ENCODE assay signal across 10 cellular contexts in genomic region chr15:66936115-66936863, GRCh38.
DNase-seq lines count a peak whose midpoint lies in the region; ATAC-seq, FAIRE-seq and TF ChIP-seq lines count a peak whose summit lies in the region.
"Had no signal": no experiment of that assay in that cellular context is flagged by ENCODE, and none has a peak within 500 bp of the region (broad histone marks: within the 10 kb centered on the region; RNA-seq: fewer than 3 reads in every experiment).

No MANE protein-coding gene starts in this region.

- H3K4me3 ChIP-seq in BLaER1 treated with 17β-estradiol and CSF1 and Interleukin-3, amounts not matched to agents 10 nM and 100 nM: peak overlapping the region; percentile 7 to 54 (median 22); a peak in 16 of 20 replicates
- peak overlapping the region; percentile 37 for H3K4me3 ChIP-seq in SJSA1

- peak overlapping the region; percentile 5 to 58 (median 40); a peak in 14 of 22 replicates for H3K9ac ChIP-seq in BLaER1 treated with 17β-estradiol and CSF1 and Interleukin-3, amounts not matched to agents 10 nM and 100 nM

- no peak for FAIRE-seq in frontal cortex (lab: Jason Lieb, UNC)

- peaks cover 14% of the 10 kb centered on the region for H3K4me1 Mint-ChIP-seq in activated CD8-positive, alpha-beta T cell treated with anti-CD3 and anti-CD28 coated beads for 36 hours (ENCODE audit: low read depth)

- ATAC-seq in Right ventricle myocardium inferior (peak; percentile 83), sciatic nerve (peak; percentile 85), HG02840 (IDR thresholded peaks at IDR 0.05; ENCODE audit: low FRiP score, unreplicated experiment) (no peak)
- ATAC-seq in activated CD8-positive, alpha-beta T cell treated with anti-CD3 and anti-CD28 coated beads for 36 hours: no peak

- no peak overlapping the region for H3K4me3 Mint-ChIP-seq in activated CD8-positive, alpha-beta T cell treated with anti-CD3 and anti-CD28 coated beads for 36 hours

- H3K9me3 ChIP-seq in BLaER1 treated with 17β-estradiol and CSF1 and Interleukin-3, amounts not matched to agents 10 nM and 100 nM (replicated peaks in 1 of 11): peaks cover 25 to 42% (median 35%) of the 10 kb centered on the region in 11 experiments
- no peaks in the 10 kb centered on the region for H3K9me3 ChIP-seq in SJSA1 (replicated peaks)

- H3K36me3 Mint-ChIP-seq in activated CD8-positive, alpha-beta T cell treated with anti-CD3 and anti-CD28 coated beads for 36 hours (ENCODE audit: low read depth): no peaks in the 10 kb centered on the region

- POLR2A ChIA-PET in activated CD8-positive, alpha-beta T cell treated with anti-CD3 and anti-CD28 coated beads for 36 hours (lab: Charles Lee): no interaction called here

- H3K27me3 Mint-ChIP-seq in activated CD8-positive, alpha-beta T cell treated with anti-CD3 and anti-CD28 coated beads for 36 hours: peaks cover 2% of the 10 kb centered on the region

- H3K27me3 ChIP-seq in BLaER1 treated with 17β-estradiol and CSF1 and Interleukin-3, amounts not matched to agents 10 nM and 100 nM: no peaks in the 10 kb centered on the region
- H3K27me3 ChIP-seq in SJSA1 (replicated peaks): no peaks in the 10 kb centered on the region

- TF ChIP-seq CTCF in activated CD8-positive, alpha-beta T cell treated with anti-CD3 and anti-CD28 coated beads for 36 hours (IDR thresholded peaks at IDR 0.05): no peak

- H3K27ac Mint-ChIP-seq in activated CD8-positive, alpha-beta T cell treated with anti-CD3 and anti-CD28 coated beads for 36 hours: no peak overlapping the region

- CTCF ChIA-PET in activated CD8-positive, alpha-beta T cell treated with anti-CD3 and anti-CD28 coated beads for 36 hours (lab: Charles Lee): no interaction called here

- peaks cover 4% of the 10 kb centered on the region for H3K9me3 Mint-ChIP-seq in activated CD8-positive, alpha-beta T cell treated with anti-CD3 and anti-CD28 coated beads for 36 hours

- peak in 1 of 2 experiments; percentile 44 for DNase-seq in SJSA1 (ENCODE audit: low read depth in 1 of 2, low spot score in 2 of 2)
- DNase-seq in Right ventricle myocardium inferior (ENCODE audit: missing footprints): peak; percentile 76
- DNase-seq in sciatic nerve (ENCODE audit: low spot score): peak; percentile 68
- DNase-seq in NCI-H2029 treated with DMSO at 0.1 percent for 48 hours (lab: John Stamatoyannopoulos, UW): no peak
- no peak for DNase-seq in activated CD8-positive, alpha-beta T cell treated with anti-CD3 and anti-CD28 coated beads for 36 hours
- no peak for DNase-seq in frontal cortex (ENCODE audit: low spot score in 2 of 2)
- DNase-seq: DMS153, RPMI8226 had no signal

- no peaks in the 10 kb centered on the region for H3K36me3 ChIP-seq in BLaER1 treated with 17β-estradiol and CSF1 and Interleukin-3, amounts not matched to agents 10 nM and 100 nM
- no peaks in the 10 kb centered on the region for H3K36me3 ChIP-seq in SJSA1

- H3K4me1 ChIP-seq in BLaER1 treated with 17β-estradiol and CSF1 and Interleukin-3, amounts not matched to agents 10 nM and 100 nM: peaks cover 24 to 48% (median 39%) of the 10 kb centered on the region in 10 experiments
- H3K4me1 ChIP-seq in SJSA1 (replicated peaks): peaks cover 35% of the 10 kb centered on the region

- intact Hi-C loops in Right ventricle myocardium inferior (cut with DNase I) (no loop called here), sciatic nerve (cut with DNase I) (no loop called here)
- intact Hi-C loops in activated CD8-positive, alpha-beta T cell treated with anti-CD3 and anti-CD28 coated beads for 36 hours (cut with micrococcal nuclease): no loop called here

- peak overlapping the region; percentile 74 to 93 (median 90) for H3K4me2 ChIP-seq in BLaER1 treated with 17β-estradiol and CSF1 and Interleukin-3, amounts not matched to agents 10 nM and 100 nM

- H4K20me1 ChIP-seq in BLaER1 treated with 17β-estradiol and CSF1 and Interleukin-3, amounts not matched to agents 10 nM and 100 nM: no peaks in the 10 kb centered on the region; a peak in 1 of 22 replicates

- peak overlapping the region in 10 of 11 experiments; percentile 0 to 66 (median 44); a peak in 16 of 22 replicates for H3K27ac ChIP-seq in BLaER1 treated with 17β-estradiol and CSF1 and Interleukin-3, amounts not matched to agents 10 nM and 100 nM
- H3K27ac ChIP-seq in SJSA1: peak overlapping the region; percentile 38

Comparison
In these comparisons a context has a peak if more than half of its experiments do, and no peak if none do; other contexts are left out.
1. DNase-seq: peak in Right ventricle myocardium inferior (single experiment) and sciatic nerve (single experiment); none in NCI-H2029 treated with DMSO at 0.1 percent for 48 hours (single experiment), activated CD8-positive, alpha-beta T cell treated with anti-CD3 and anti-CD28 coated beads for 36 hours (single experiment) and frontal cortex (0 of 2).
2. ATAC-seq: peak in Right ventricle myocardium inferior (single experiment) and sciatic nerve (single experiment); none in HG02840 (single experiment) and activated CD8-positive, alpha-beta T cell treated with anti-CD3 and anti-CD28 coated beads for 36 hours (single experiment).